Comparison of ENCODE assay signal across 36 cellular contexts in genomic region chr2:169041594-169041993, GRCh38.
"Had no signal": no experiment of that assay in that cellular context is flagged by ENCODE, and none has a peak within 500 bp of the region (broad histone marks: within the 10 kb centered on the region; RNA-seq: fewer than 3 reads in every experiment).

No MANE protein-coding gene starts in this region.

- H3K27me3 ChIP-seq: MG63, Peyer's patch, SJSA1 had no signal

- H3K27ac ChIP-seq: Peyer's patch, SJSA1, WERI-Rb-1 had no signal

- H3K27ac Mint-ChIP-seq: activated CD4-positive, alpha-beta memory T cell treated with anti-CD3 and anti-CD28 coated beads, Interleukin-2, amount 10 ng/mL, durations not matched to agents 7 days and 5 days; activated CD8-positive, alpha-beta memory T cell treated with anti-CD3 and anti-CD28 coated beads, Interleukin-2, amount 10 ng/mL, durations not matched to agents 7 days and 5 days; activated naive CD4-positive, alpha-beta T cell treated with anti-CD3 and anti-CD28 coated beads, Interleukin-2, amount 10 ng/mL, durations not matched to agents 7 days and 5 days; activated naive CD8-positive, alpha-beta T cell; activated naive CD8-positive, alpha-beta T cell treated with anti-CD3 and anti-CD28 coated beads, Interleukin-2, amount 50 U/mL, for 24 hours; brain had no signal

- DNase-seq: activated CD4-positive, alpha-beta memory T cell treated with anti-CD3 and anti-CD28 coated beads, Interleukin-2, amount 10 ng/mL, durations not matched to agents 7 days and 5 days; activated CD4-positive, alpha-beta T cell treated with anti-CD3 and anti-CD28 coated beads for 1 hour; activated CD4-positive, alpha-beta T cell treated with anti-CD3 and anti-CD28 coated beads for 48 hours; activated CD4-positive, CD25-positive, alpha-beta regulatory T cell; activated CD8-positive, alpha-beta memory T cell treated with anti-CD3 and anti-CD28 coated beads for 24 hours; activated CD8-positive, alpha-beta memory T cell treated with anti-CD3 and anti-CD28 coated beads, Interleukin-2, amount 10 ng/mL, durations not matched to agents 7 days and 5 days; activated CD8-positive, alpha-beta memory T cell treated with anti-CD3 and anti-CD28 coated beads, Interleukin-2, amount 50 U/mL, for 48 hours; activated effector memory CD4-positive, alpha-beta T cell treated with Interleukin-2 at 50 U/mL for 16 hours; activated naive CD4-positive, alpha-beta T cell treated with anti-CD3 and anti-CD28 coated beads, Interleukin-2, amount 10 ng/mL, durations not matched to agents 7 days and 5 days; activated naive CD8-positive, alpha-beta T cell treated with anti-CD3 and anti-CD28 coated beads, Interleukin-2, amount 50 U/mL, for 24 hours; activated T-cell treated with anti-CD3 and anti-CD28 coated beads, Interleukin-2, amount 50 U/mL, for 48 hours; anterior cingulate cortex; caudate nucleus; Karpas-422; KBM-7; MG63; NCI-H1048; NCI-H1105 treated with DMSO at 0.1 percent for 48 hours; NCI-H1436; NCI-H1694; NCI-H1930; NCI-H345; NCI-H526; NCI-H748 treated with DMSO at 0.1 percent for 48 hours; PC-3; Peyer's patch; RPMI8226; SHP77 treated with DMSO at 0.1 percent for 48 hours; SW 1271; T-helper 1 cell; T1000; WERI-Rb-1 had no signal

- H3K4me1 ChIP-seq: Peyer's patch had no signal

- H3K9me3 ChIP-seq: Peyer's patch had no signal

- H3K27me3 Mint-ChIP-seq: activated CD4-positive, alpha-beta memory T cell treated with anti-CD3 and anti-CD28 coated beads, Interleukin-2, amount 10 ng/mL, durations not matched to agents 7 days and 5 days; activated naive CD8-positive, alpha-beta T cell treated with anti-CD3 and anti-CD28 coated beads, Interleukin-2, amount 50 U/mL, for 24 hours had no signal

- H3K36me3 ChIP-seq: MG63, Peyer's patch, SJSA1, WERI-Rb-1 had no signal

- H3K4me3 Mint-ChIP-seq: activated CD4-positive, alpha-beta memory T cell treated with anti-CD3 and anti-CD28 coated beads, Interleukin-2, amount 10 ng/mL, durations not matched to agents 7 days and 5 days; activated CD8-positive, alpha-beta memory T cell treated with anti-CD3 and anti-CD28 coated beads, Interleukin-2, amount 10 ng/mL, durations not matched to agents 7 days and 5 days; activated naive CD4-positive, alpha-beta T cell treated with anti-CD3 and anti-CD28 coated beads, Interleukin-2, amount 10 ng/mL, durations not matched to agents 7 days and 5 days; activated naive CD8-positive, alpha-beta T cell; activated naive CD8-positive, alpha-beta T cell treated with anti-CD3 and anti-CD28 coated beads, Interleukin-2, amount 50 U/mL, for 24 hours; brain had no signal

- H3K4me3 ChIP-seq: MG63, Peyer's patch, SJSA1 had no signal

- ATAC-seq: activated CD8-positive, alpha-beta memory T cell treated with anti-CD3 and anti-CD28 coated beads, Interleukin-2, amount 10 ng/mL, durations not matched to agents 7 days and 5 days; activated naive CD8-positive, alpha-beta T cell treated with anti-CD3 and anti-CD28 coated beads, Interleukin-2, amount 50 U/mL, for 24 hours; PC-3; SK-N-SH treated with all-trans-retinoic acid at 6 μM for 48 hours had no signal

- H3K4me1 Mint-ChIP-seq: brain had no signal

- H3K36me3 Mint-ChIP-seq: activated naive CD4-positive, alpha-beta T cell treated with anti-CD3 and anti-CD28 coated beads, Interleukin-2, amount 10 ng/mL, durations not matched to agents 7 days and 5 days; brain had no signal
